In the genomic region with DNA sequence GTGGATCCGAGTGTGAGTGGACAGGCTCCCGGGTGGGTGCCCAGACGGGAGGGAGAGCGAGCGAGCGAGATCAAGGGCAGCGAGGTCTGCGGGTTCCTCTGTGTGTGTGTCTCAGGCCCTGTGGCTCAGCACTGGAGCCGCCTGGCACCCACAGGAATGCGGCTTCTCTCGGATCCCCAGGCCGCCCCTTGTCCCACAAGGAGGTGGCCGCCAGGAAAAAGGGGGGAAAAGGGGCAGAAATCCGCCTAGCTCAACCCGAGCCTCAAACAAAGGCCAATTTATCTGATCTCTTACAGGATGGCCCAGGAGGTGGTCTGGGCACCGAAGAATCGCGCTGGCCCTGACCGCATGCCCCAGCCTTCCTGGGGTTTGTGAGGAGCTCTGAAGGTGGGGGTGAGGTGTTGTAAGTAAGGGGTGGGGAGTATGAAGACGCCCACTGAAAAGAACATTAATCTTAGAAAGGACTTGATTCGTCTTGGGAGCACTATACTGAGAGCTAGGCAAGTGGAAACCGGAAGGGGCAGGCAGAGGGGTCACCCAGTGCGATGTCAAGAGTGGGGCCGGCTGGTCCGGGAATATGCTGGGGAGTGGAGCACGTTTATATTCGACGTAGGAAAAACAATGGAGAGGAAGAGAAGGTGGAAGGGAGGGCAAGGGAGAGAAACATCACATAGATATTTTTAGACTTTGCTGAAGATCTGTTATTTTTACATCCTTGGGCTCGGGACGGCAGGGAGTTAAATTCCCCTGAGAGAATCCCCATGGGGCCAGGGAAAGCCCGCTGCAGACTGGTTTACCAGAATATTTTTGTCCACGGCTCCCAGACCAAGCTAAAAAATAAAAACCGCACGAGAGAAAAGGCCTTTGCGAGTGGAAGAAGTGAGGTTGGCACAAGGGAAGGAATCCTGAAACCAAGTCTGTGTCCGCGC, we compare ENCODE assay signal across 2 cellular contexts.
TF ChIP-seq lines count a peak whose summit lies in the region.

No MANE protein-coding gene starts in this region.

TF ChIP-seq in A549, 52 proteins besides CTCF, POLR2A, EP300 and RAD21:
- TF ChIP-seq HDAC2 (IDR thresholded peaks at IDR 0.05) (no peak), KDM1A (IDR thresholded peaks at IDR 0.05; ENCODE audit: low read depth) (no peak), SMC3 (IDR thresholded peaks at IDR 0.05) (no peak), JUNB (IDR thresholded peaks at IDR 0.05) (no peak), ZNF302 (CRISPR knock-in tag; IDR thresholded peaks at IDR 0.05) (no peak), ATOH8 (CRISPR knock-in tag; IDR thresholded peaks at IDR 0.05; ENCODE audit: low read depth) (no peak), TFCP2L1 (CRISPR knock-in tag; IDR thresholded peaks at IDR 0.05) (no peak), CBX8 (IDR thresholded peaks at IDR 0.05) (no peak), CEBPB (IDR thresholded peaks at IDR 0.05) (no peak), FOXS1 (CRISPR knock-in tag; IDR thresholded peaks at IDR 0.05) (no peak), CBX2 (IDR thresholded peaks at IDR 0.05; ENCODE audit: borderline replicate concordance, low read depth) (no peak), NR3C1 (IDR thresholded peaks at IDR 0.05) (no peak), EHF (CRISPR knock-in tag; IDR thresholded peaks at IDR 0.05) (no peak), NFE2L2 (conservative IDR thresholded peaks at IDR 0.05; ENCODE audit: low read length) (no peak), REST (IDR thresholded peaks at IDR 0.05) (no peak), RARB (CRISPR knock-in tag; IDR thresholded peaks at IDR 0.05) (no peak), BCL3 (IDR thresholded peaks at IDR 0.05) (no peak)

TF ChIP-seq in GM23338, 12 proteins besides CTCF, POLR2A, EP300 and RAD21:
- TF ChIP-seq NANOG (IDR thresholded peaks at IDR 0.05; ENCODE audit: borderline replicate concordance) (no peak), EZH2 (IDR thresholded peaks at IDR 0.05; ENCODE audit: low read depth, unreplicated experiment) (peak; percentile 94), EZH2phosphoT487 (IDR thresholded peaks at IDR 0.05; ENCODE audit: unreplicated experiment) (peak; percentile 21)
- TF ChIP-seq, protein P1, sequence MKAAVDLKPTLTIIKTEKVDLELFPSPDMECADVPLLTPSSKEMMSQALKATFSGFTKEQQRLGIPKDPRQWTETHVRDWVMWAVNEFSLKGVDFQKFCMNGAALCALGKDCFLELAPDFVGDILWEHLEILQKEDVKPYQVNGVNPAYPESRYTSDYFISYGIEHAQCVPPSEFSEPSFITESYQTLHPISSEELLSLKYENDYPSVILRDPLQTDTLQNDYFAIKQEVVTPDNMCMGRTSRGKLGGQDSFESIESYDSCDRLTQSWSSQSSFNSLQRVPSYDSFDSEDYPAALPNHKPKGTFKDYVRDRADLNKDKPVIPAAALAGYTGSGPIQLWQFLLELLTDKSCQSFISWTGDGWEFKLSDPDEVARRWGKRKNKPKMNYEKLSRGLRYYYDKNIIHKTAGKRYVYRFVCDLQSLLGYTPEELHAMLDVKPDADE (IDR thresholded peaks at IDR 0.05): no peak
